ENCODE assay signal across 2 cellular contexts in the genomic region with DNA sequence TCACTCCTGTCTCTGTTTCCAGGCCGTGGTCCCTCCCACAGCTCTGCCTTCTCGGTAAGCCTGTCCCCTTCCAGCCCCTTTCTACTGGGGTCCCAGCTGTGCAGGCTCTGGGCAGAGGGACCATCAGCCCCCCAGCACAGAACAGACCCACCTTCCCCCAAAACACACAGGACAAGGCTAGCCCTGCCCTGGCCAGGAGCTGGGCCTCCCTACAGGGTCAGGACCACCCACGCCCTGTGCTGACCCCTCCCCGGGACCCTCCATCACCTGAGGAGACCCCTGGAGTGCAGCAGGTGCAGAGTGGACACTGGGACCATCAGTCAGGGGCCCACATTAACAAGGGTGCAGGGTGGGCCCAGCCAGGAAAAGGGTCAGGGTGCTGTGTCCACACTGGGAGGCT.
TF ChIP-seq lines count a peak whose summit lies in the region.

No MANE protein-coding gene starts in this region.

TF ChIP-seq in liver, 16 proteins besides CTCF, POLR2A, EP300 and RAD21:
- TF ChIP-seq FOXA1 (IDR thresholded peaks at IDR 0.05) (no peak), RXRA (IDR thresholded peaks at IDR 0.05) (no peak), HNF4G (IDR thresholded peaks at IDR 0.05) (no peak), FOXA2 (IDR thresholded peaks at IDR 0.05) (no peak)
- TF ChIP-seq, protein P1, sequence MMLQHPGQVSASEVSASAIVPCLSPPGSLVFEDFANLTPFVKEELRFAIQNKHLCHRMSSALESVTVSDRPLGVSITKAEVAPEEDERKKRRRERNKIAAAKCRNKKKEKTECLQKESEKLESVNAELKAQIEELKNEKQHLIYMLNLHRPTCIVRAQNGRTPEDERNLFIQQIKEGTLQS (IDR thresholded peaks at IDR 0.05), result no peak

TF ChIP-seq in HepG2, 621 proteins besides CTCF, POLR2A, EP300 and RAD21:
- TF ChIP-seq ARNT2 (CRISPR knock-in tag; IDR thresholded peaks at IDR 0.05; ENCODE audit: low read depth), result no peak
- no peak for TF ChIP-seq GMEB1 (CRISPR knock-in tag; IDR thresholded peaks at IDR 0.05; ENCODE audit: borderline replicate concordance)
- no peak for TF ChIP-seq ZNF383 (CRISPR knock-in tag; IDR thresholded peaks at IDR 0.05; ENCODE audit: borderline replicate concordance)
- TF ChIP-seq ONECUT2 (CRISPR knock-in tag; IDR thresholded peaks at IDR 0.05), result no peak
- no peak for TF ChIP-seq ZNF644 (CRISPR knock-in tag; IDR thresholded peaks at IDR 0.05; ENCODE audit: low read depth)
- no peak for TF ChIP-seq ELF3 (CRISPR knock-in tag; IDR thresholded peaks at IDR 0.05)
- TF ChIP-seq ZNF121 (CRISPR knock-in tag; IDR thresholded peaks at IDR 0.05), result no peak
- no peak for TF ChIP-seq ZNF547 (CRISPR knock-in tag; IDR thresholded peaks at IDR 0.05)
- TF ChIP-seq E2F5 (CRISPR knock-in tag; conservative IDR thresholded peaks at IDR 0.05), result no peak
- TF ChIP-seq, protein P2, sequence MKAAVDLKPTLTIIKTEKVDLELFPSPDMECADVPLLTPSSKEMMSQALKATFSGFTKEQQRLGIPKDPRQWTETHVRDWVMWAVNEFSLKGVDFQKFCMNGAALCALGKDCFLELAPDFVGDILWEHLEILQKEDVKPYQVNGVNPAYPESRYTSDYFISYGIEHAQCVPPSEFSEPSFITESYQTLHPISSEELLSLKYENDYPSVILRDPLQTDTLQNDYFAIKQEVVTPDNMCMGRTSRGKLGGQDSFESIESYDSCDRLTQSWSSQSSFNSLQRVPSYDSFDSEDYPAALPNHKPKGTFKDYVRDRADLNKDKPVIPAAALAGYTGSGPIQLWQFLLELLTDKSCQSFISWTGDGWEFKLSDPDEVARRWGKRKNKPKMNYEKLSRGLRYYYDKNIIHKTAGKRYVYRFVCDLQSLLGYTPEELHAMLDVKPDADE (CRISPR knock-in tag; IDR thresholded peaks at IDR 0.05), result no peak
- TF ChIP-seq, protein P3, sequence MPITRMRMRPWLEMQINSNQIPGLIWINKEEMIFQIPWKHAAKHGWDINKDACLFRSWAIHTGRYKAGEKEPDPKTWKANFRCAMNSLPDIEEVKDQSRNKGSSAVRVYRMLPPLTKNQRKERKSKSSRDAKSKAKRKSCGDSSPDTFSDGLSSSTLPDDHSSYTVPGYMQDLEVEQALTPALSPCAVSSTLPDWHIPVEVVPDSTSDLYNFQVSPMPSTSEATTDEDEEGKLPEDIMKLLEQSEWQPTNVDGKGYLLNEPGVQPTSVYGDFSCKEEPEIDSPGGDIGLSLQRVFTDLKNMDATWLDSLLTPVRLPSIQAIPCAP (CRISPR knock-in tag; IDR thresholded peaks at IDR 0.05; ENCODE audit: low read depth), result no peak
- TF ChIP-seq GTF2F1 (IDR thresholded peaks at IDR 0.05; ENCODE audit: low read length), result no peak
- TF ChIP-seq ZBTB8A (CRISPR knock-in tag; IDR thresholded peaks at IDR 0.05; ENCODE audit: borderline replicate concordance, low read depth), result no peak
- no peak for TF ChIP-seq JUNB (CRISPR knock-in tag; IDR thresholded peaks at IDR 0.05; ENCODE audit: borderline replicate concordance)
- TF ChIP-seq ARNTL (CRISPR knock-in tag; IDR thresholded peaks at IDR 0.05), result no peak
- TF ChIP-seq HOXA3 (CRISPR knock-in tag; IDR thresholded peaks at IDR 0.05), result no peak
- no peak for TF ChIP-seq CBFB (CRISPR knock-in tag; IDR thresholded peaks at IDR 0.05)
